In genomic region chr17:29588561-29589411, GRCh38 we compare ENCODE assay signal across 1 cellular context.
TF ChIP-seq lines count a peak whose summit lies in the region.

No MANE protein-coding gene starts in this region.

TF ChIP-seq in HepG2, 621 proteins besides CTCF, POLR2A, EP300 and RAD21 (continues in another document):
- peak; percentile 44; the same call in 1 of the 2 replicates for TF ChIP-seq MYC (CRISPR knock-in tag; IDR thresholded peaks at IDR 0.05; ENCODE audit: borderline replicate concordance)
- TF ChIP-seq DMAP1 (CRISPR knock-in tag; IDR thresholded peaks at IDR 0.05), result 0 out of 2 replicates have a peak, but pooled peaks have one; percentile 35
- TF ChIP-seq PRPF4 (IDR thresholded peaks at IDR 0.05; ENCODE audit: low read depth, low read length, poor library complexity, severe bottlenecking), result no peak
- TF ChIP-seq ZNF615 (CRISPR knock-in tag; IDR thresholded peaks at IDR 0.05; ENCODE audit: borderline replicate concordance), result no peak
- no peak for TF ChIP-seq GPN1 (CRISPR knock-in tag; IDR thresholded peaks at IDR 0.05; ENCODE audit: borderline replicate concordance)
- no peak for TF ChIP-seq AHR (CRISPR knock-in tag; IDR thresholded peaks at IDR 0.05)
- 0 out of 2 replicates have a peak, but pooled peaks have one; percentile 29 for TF ChIP-seq ZNF263 (CRISPR knock-in tag; IDR thresholded peaks at IDR 0.05)
- TF ChIP-seq ZNF546 (CRISPR knock-in tag; conservative IDR thresholded peaks at IDR 0.05), result no peak
- TF ChIP-seq IRF9 (CRISPR knock-in tag; IDR thresholded peaks at IDR 0.05; ENCODE audit: borderline replicate concordance), result 0 out of 2 replicates have a peak, but pooled peaks have one; percentile 24
- TF ChIP-seq, protein P1, sequence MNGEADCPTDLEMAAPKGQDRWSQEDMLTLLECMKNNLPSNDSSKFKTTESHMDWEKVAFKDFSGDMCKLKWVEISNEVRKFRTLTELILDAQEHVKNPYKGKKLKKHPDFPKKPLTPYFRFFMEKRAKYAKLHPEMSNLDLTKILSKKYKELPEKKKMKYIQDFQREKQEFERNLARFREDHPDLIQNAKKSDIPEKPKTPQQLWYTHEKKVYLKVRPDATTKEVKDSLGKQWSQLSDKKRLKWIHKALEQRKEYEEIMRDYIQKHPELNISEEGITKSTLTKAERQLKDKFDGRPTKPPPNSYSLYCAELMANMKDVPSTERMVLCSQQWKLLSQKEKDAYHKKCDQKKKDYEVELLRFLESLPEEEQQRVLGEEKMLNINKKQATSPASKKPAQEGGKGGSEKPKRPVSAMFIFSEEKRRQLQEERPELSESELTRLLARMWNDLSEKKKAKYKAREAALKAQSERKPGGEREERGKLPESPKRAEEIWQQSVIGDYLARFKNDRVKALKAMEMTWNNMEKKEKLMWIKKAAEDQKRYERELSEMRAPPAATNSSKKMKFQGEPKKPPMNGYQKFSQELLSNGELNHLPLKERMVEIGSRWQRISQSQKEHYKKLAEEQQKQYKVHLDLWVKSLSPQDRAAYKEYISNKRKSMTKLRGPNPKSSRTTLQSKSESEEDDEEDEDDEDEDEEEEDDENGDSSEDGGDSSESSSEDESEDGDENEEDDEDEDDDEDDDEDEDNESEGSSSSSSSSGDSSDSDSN (CRISPR knock-in tag; IDR thresholded peaks at IDR 0.05), result peak; percentile 73; the same call in 1 of the 2 replicates
- TF ChIP-seq, protein P2, sequence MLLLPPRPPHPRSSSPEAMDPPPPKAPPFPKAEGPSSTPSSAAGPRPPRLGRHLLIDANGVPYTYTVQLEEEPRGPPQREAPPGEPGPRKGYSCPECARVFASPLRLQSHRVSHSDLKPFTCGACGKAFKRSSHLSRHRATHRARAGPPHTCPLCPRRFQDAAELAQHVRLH (CRISPR knock-in tag; IDR thresholded peaks at IDR 0.05; ENCODE audit: borderline replicate concordance, low read depth), result no peak
- TF ChIP-seq, protein P3, sequence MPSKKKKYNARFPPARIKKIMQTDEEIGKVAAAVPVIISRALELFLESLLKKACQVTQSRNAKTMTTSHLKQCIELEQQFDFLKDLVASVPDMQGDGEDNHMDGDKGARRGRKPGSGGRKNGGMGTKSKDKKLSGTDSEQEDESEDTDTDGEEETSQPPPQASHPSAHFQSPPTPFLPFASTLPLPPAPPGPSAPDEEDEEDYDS (CRISPR knock-in tag; IDR thresholded peaks at IDR 0.05), result 0 out of 2 replicates have a peak, but pooled peaks have one; percentile 24
- no peak for TF ChIP-seq GFI1 (CRISPR knock-in tag; IDR thresholded peaks at IDR 0.05; ENCODE audit: borderline replicate concordance)
- no peak for TF ChIP-seq IKZF1 (IDR thresholded peaks at IDR 0.05)
- 0 out of 2 replicates have a peak, but pooled peaks have one; percentile 32 for TF ChIP-seq ARID2 (CRISPR knock-in tag; IDR thresholded peaks at IDR 0.05; ENCODE audit: borderline replicate concordance)
- no peak for TF ChIP-seq ZBTB3 (CRISPR knock-in tag; IDR thresholded peaks at IDR 0.05; ENCODE audit: borderline replicate concordance, low read depth)
- no peak for TF ChIP-seq NCOR1 (IDR thresholded peaks at IDR 0.05; ENCODE audit: borderline replicate concordance, low read length)
- no peak for TF ChIP-seq DR1 (CRISPR knock-in tag; IDR thresholded peaks at IDR 0.05)
- TF ChIP-seq ZNF296 (CRISPR knock-in tag; conservative IDR thresholded peaks at IDR 0.05), result 0 out of 2 replicates have a peak, but pooled peaks have one; percentile 25
- TF ChIP-seq CC2D1A (CRISPR knock-in tag; IDR thresholded peaks at IDR 0.05), result no peak
- TF ChIP-seq, protein P4, sequence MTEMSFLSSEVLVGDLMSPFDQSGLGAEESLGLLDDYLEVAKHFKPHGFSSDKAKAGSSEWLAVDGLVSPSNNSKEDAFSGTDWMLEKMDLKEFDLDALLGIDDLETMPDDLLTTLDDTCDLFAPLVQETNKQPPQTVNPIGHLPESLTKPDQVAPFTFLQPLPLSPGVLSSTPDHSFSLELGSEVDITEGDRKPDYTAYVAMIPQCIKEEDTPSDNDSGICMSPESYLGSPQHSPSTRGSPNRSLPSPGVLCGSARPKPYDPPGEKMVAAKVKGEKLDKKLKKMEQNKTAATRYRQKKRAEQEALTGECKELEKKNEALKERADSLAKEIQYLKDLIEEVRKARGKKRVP (CRISPR knock-in tag; IDR thresholded peaks at IDR 0.05), result no peak
- no peak for TF ChIP-seq USF2 (IDR thresholded peaks at IDR 0.05; ENCODE audit: low read depth, low read length)
- TF ChIP-seq USF2 (CRISPR knock-in tag; IDR thresholded peaks at IDR 0.05; ENCODE audit: borderline replicate concordance), result no peak
- 0 out of 2 replicates have a peak, but pooled peaks have one; percentile 39 for TF ChIP-seq ZNF367 (CRISPR knock-in tag; IDR thresholded peaks at IDR 0.05; ENCODE audit: borderline replicate concordance)
- TF ChIP-seq ZNF891 (CRISPR knock-in tag; IDR thresholded peaks at IDR 0.05), result 0 out of 2 replicates have a peak, but pooled peaks have one; percentile 44
- TF ChIP-seq ZBTB42 (CRISPR knock-in tag; IDR thresholded peaks at IDR 0.05), result no peak
- TF ChIP-seq ZNF446 (CRISPR knock-in tag; IDR thresholded peaks at IDR 0.05), result no peak
- TF ChIP-seq ZFYVE20 (CRISPR knock-in tag; IDR thresholded peaks at IDR 0.05; ENCODE audit: borderline replicate concordance, low read depth), result no peak
- no peak for TF ChIP-seq ZNF350 (CRISPR knock-in tag; IDR thresholded peaks at IDR 0.05; ENCODE audit: borderline replicate concordance, low read depth)
- TF ChIP-seq, protein P5, sequence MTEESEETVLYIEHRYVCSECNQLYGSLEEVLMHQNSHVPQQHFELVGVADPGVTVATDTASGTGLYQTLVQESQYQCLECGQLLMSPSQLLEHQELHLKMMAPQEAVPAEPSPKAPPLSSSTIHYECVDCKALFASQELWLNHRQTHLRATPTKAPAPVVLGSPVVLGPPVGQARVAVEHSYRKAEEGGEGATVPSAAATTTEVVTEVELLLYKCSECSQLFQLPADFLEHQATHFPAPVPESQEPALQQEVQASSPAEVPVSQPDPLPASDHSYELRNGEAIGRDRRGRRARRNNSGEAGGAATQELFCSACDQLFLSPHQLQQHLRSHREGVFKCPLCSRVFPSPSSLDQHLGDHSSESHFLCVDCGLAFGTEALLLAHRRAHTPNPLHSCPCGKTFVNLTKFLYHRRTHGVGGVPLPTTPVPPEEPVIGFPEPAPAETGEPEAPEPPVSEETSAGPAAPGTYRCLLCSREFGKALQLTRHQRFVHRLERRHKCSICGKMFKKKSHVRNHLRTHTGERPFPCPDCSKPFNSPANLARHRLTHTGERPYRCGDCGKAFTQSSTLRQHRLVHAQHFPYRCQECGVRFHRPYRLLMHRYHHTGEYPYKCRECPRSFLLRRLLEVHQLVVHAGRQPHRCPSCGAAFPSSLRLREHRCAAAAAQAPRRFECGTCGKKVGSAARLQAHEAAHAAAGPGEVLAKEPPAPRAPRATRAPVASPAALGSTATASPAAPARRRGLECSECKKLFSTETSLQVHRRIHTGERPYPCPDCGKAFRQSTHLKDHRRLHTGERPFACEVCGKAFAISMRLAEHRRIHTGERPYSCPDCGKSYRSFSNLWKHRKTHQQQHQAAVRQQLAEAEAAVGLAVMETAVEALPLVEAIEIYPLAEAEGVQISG (CRISPR knock-in tag; IDR thresholded peaks at IDR 0.05), result 0 out of 2 replicates have a peak, but pooled peaks have one; percentile 5
- TF ChIP-seq WIZ (CRISPR knock-in tag; IDR thresholded peaks at IDR 0.05), result no peak
- peak; percentile 48 for TF ChIP-seq SAP130 (CRISPR knock-in tag; IDR thresholded peaks at IDR 0.05; ENCODE audit: low read depth)
- no peak for TF ChIP-seq ZSCAN25 (CRISPR knock-in tag; IDR thresholded peaks at IDR 0.05)
- TF ChIP-seq GABPB1 (CRISPR knock-in tag; IDR thresholded peaks at IDR 0.05), result peak; percentile 41; the same call in 1 of the 2 replicates
- TF ChIP-seq PATZ1 (CRISPR knock-in tag; IDR thresholded peaks at IDR 0.05), result peak; percentile 56
- no peak for TF ChIP-seq ATAD3A (CRISPR knock-in tag; IDR thresholded peaks at IDR 0.05)
- no peak for TF ChIP-seq ZNF672 (CRISPR knock-in tag; IDR thresholded peaks at IDR 0.05)
- TF ChIP-seq PRMT3 (CRISPR knock-in tag; IDR thresholded peaks at IDR 0.05; ENCODE audit: borderline replicate concordance, low read depth), result no peak
- no peak for TF ChIP-seq PBX2 (CRISPR knock-in tag; IDR thresholded peaks at IDR 0.05)
- TF ChIP-seq, protein P6, sequence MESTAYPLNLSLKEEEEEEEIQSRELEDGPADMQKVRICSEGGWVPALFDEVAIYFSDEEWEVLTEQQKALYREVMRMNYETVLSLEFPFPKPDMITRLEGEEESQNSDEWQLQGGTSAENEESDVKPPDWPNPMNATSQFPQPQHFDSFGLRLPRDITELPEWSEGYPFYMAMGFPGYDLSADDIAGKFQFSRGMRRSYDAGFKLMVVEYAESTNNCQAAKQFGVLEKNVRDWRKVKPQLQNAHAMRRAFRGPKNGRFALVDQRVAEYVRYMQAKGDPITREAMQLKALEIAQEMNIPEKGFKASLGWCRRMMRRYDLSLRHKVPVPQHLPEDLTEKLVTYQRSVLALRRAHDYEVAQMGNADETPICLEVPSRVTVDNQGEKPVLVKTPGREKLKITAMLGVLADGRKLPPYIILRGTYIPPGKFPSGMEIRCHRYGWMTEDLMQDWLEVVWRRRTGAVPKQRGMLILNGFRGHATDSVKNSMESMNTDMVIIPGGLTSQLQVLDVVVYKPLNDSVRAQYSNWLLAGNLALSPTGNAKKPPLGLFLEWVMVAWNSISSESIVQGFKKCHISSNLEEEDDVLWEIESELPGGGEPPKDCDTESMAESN (CRISPR knock-in tag; conservative IDR thresholded peaks at IDR 0.05), result 0 out of 2 replicates have a peak, but pooled peaks have one; percentile 26
- TF ChIP-seq ATF6 (CRISPR knock-in tag; conservative IDR thresholded peaks at IDR 0.05), result no peak
- peak; percentile 60; the same call in 1 of the 2 replicates for TF ChIP-seq ZFP91 (CRISPR knock-in tag; IDR thresholded peaks at IDR 0.05; ENCODE audit: borderline replicate concordance)
- TF ChIP-seq ZNF788 (CRISPR knock-in tag; IDR thresholded peaks at IDR 0.05; ENCODE audit: borderline replicate concordance), result no peak
